ENCODE assay signal across 8 cellular contexts in genomic region chr6:47780510-47781356, GRCh38. TPM values are rescaled to one million over a fixed set of nuclear protein-coding genes. Genes with fewer than 3 reads are reported as not detected.
DNase-seq lines count a peak whose midpoint lies in the region; ATAC-seq lines count a peak whose summit lies in the region.

No MANE protein-coding gene starts in this region.

- intact Hi-C loops in activated T-helper 2 cell treated with anti-CD3 and anti-CD28 coated beads, Interferon-gamma antibody, Interleukin-2, Interleukin-4, amounts not matched to agents 10 μg/mL and 5 μg/mL and 100 μg/mL, durations not matched to agents 14 hours and 24 hours and 36 hours (cut with micrococcal nuclease), result loop anchor here (1.0 kb wide), 2 partner anchors 149 to 366 kb away; no protein-coding TSS in a partner anchor
- intact Hi-C loops in head of caudate nucleus (cut with DNase I), result loop anchor here (10.0 kb wide), 1 partner anchor 366 kb away; no protein-coding TSS in a partner anchor

- ATAC-seq in GM21529 (IDR thresholded peaks at IDR 0.05; ENCODE audit: unreplicated experiment), result peak; percentile 95

- peak overlapping the region; percentile 21 for H3K9ac ChIP-seq in NT2/D1 (ENCODE audit: insufficient read length, low read depth)

- no peaks in the 10 kb centered on the region for H3K36me3 Mint-ChIP-seq in activated T-helper 2 cell treated with anti-CD3 and anti-CD28 coated beads, Interferon-gamma antibody, Interleukin-2, Interleukin-4, amounts not matched to agents 10 μg/mL and 5 μg/mL and 100 μg/mL, durations not matched to agents 14 hours and 24 hours and 36 hours (ENCODE audit: low read depth)

- no peaks in the 10 kb centered on the region for H3K9me3 Mint-ChIP-seq in activated T-helper 2 cell treated with anti-CD3 and anti-CD28 coated beads, Interferon-gamma antibody, Interleukin-2, Interleukin-4, amounts not matched to agents 10 μg/mL and 5 μg/mL and 100 μg/mL, durations not matched to agents 14 hours and 24 hours and 36 hours

- H3K9me3 ChIP-seq in NT2/D1 (ENCODE audit: insufficient read depth, low read length), result no peaks in the 10 kb centered on the region

- H3K36me3 ChIP-seq in NT2/D1 (ENCODE audit: insufficient read depth, insufficient read length, low read length), result no peaks in the 10 kb centered on the region

- no peaks in the 10 kb centered on the region for H3K4me1 ChIP-seq in NT2/D1 (ENCODE audit: insufficient read depth, insufficient read length)

- H3K27me3 Mint-ChIP-seq in activated T-helper 2 cell treated with anti-CD3 and anti-CD28 coated beads, Interferon-gamma antibody, Interleukin-2, Interleukin-4, amounts not matched to agents 10 μg/mL and 5 μg/mL and 100 μg/mL, durations not matched to agents 14 hours and 24 hours and 36 hours (ENCODE audit: low read depth), result peaks cover 31% of the 10 kb centered on the region

- H3K27me3 ChIP-seq in NT2/D1 (ENCODE audit: insufficient read depth, insufficient read length), result peaks cover 4% of the 10 kb centered on the region

- H3K4me3 Mint-ChIP-seq in activated T-helper 2 cell treated with anti-CD3 and anti-CD28 coated beads, Interferon-gamma antibody, Interleukin-2, Interleukin-4, amounts not matched to agents 10 μg/mL and 5 μg/mL and 100 μg/mL, durations not matched to agents 14 hours and 24 hours and 36 hours (ENCODE audit: low read depth), result no peak overlapping the region

- H3K27ac Mint-ChIP-seq in activated T-helper 2 cell treated with anti-CD3 and anti-CD28 coated beads, Interferon-gamma antibody, Interleukin-2, Interleukin-4, amounts not matched to agents 10 μg/mL and 5 μg/mL and 100 μg/mL, durations not matched to agents 14 hours and 24 hours and 36 hours, result no peak overlapping the region

- H3K4me3 ChIP-seq in NT2/D1 (ENCODE audit: insufficient read length, low read depth), result no peak overlapping the region

- DNase-seq in GDM1 (lab: John Stamatoyannopoulos, UW) (peak; percentile 26), HT-29 (ENCODE audit: low spot score) (peak; percentile 78), NT2/D1 (ENCODE audit: low read depth, low spot score) (peak; percentile 32), head of caudate nucleus (peak in 26 of 42 donors; percentile 6 to 68 (median 22)), pulmonary artery endothelial cell (ENCODE audit: low read depth, low spot score) (peak; percentile 15), NK-92 (lab: John Stamatoyannopoulos, UW; ENCODE audit: unreplicated experiment) (no peak)
- DNase-seq in activated T-helper 2 cell treated with anti-CD3 and anti-CD28 coated beads, Interferon-gamma antibody, Interleukin-2, Interleukin-4, amounts not matched to agents 10 μg/mL and 5 μg/mL and 100 μg/mL, durations not matched to agents 14 hours and 24 hours and 36 hours (ENCODE audit: low spot score), result peak; percentile 16

- peaks cover 2% of the 10 kb centered on the region for H3K4me1 Mint-ChIP-seq in activated T-helper 2 cell treated with anti-CD3 and anti-CD28 coated beads, Interferon-gamma antibody, Interleukin-2, Interleukin-4, amounts not matched to agents 10 μg/mL and 5 μg/mL and 100 μg/mL, durations not matched to agents 14 hours and 24 hours and 36 hours (ENCODE audit: low read depth)

RNA-seq across cellular contexts. Expression of gene OPN5, which starts 1.1 kb away (rescaled TPM):
- not detected in 2 replicates for total RNA-seq in HT-29 (2014; rRNA removed; shearing (Covaris generic))
- total RNA-seq in activated T-helper 2 cell treated with anti-CD3 and anti-CD28 coated beads, Interferon-gamma antibody, Interleukin-2, Interleukin-4, amounts not matched to agents 10 μg/mL and 5 μg/mL and 100 μg/mL, durations not matched to agents 14 hours and 24 hours and 36 hours, result not detected in 2 replicates
- not detected in 2 replicates for total RNA-seq in pulmonary artery endothelial cell
